ENCODE assay signal across 9 cellular contexts in the genomic region with DNA sequence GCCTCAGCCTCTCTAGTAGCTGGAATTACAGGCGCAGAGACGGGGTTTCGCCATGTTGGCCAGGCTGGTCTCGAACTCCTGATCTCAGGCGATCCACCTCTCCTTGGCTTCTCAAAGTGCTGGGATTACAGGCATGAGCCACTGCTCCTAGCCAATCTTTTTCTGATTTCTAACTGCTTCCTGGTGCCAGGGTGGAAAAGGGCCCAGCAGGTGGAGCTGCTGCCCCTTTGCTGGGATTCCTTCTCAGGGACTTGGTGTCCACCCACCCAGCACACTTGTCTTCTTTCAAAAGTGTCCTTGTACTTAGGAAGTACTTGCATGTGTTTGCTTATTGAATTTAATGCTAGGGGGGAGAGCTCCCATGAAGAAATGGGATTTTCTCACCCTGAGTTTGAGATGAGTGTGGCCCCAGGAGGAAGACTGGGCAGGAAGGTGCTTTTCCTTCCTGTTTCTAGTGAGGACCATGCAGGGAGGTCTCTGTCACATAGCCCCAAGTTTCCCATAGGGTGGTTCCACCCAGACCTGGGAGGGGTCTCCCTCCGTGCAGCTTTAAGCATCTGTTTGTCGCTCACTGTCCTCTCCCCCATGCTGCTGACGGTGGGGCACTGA. TPM values are rescaled to one million over a fixed set of nuclear protein-coding genes. Genes with fewer than 3 reads are reported as not detected.
DNase-seq lines count a peak whose midpoint lies in the region; ATAC-seq and TF ChIP-seq lines count a peak whose summit lies in the region.
"Had no signal": no experiment of that assay in that cellular context is flagged by ENCODE, and none has a peak within 500 bp of the region (broad histone marks: within the 10 kb centered on the region; RNA-seq: fewer than 3 reads in every experiment).

No MANE protein-coding gene starts in this region.

- H3K9me3 ChIP-seq in thyroid gland = no peaks in the 10 kb centered on the region

- no peaks in the 10 kb centered on the region for H3K27me3 ChIP-seq in thyroid gland

- H3K4me3 ChIP-seq in thyroid gland (replicated peaks in 1 of 3) = no peak overlapping the region

- TF ChIP-seq CTCF in GM12872 (IDR thresholded peaks at IDR 0.05; ENCODE audit: insufficient read depth, low read depth, low read length) (peak; percentile 79), thyroid gland (IDR thresholded peaks at IDR 0.05) (peak in 5 of 6 experiments; percentile 28 to 67 (median 63))

- TF ChIP-seq POLR2A in thyroid gland (IDR thresholded peaks at IDR 0.05) = no peak

- intact Hi-C loops in thyroid gland (cut with DNase I) = loop anchor here (10.0 kb wide), 1 partner anchor 808 kb away; no protein-coding TSS in a partner anchor

- WGBS in thyroid gland, 2 donors = 66 to 80% methylated on average over 6 to 8 of the region's 8 CpGs

- DNase-seq in AML-193 (lab: John Stamatoyannopoulos, UW) = peak; percentile 16 to 37
- peak; percentile 99 for DNase-seq in NCI-H510A treated with DMSO at 0.1 percent for 48 hours (lab: John Stamatoyannopoulos, UW)
- peak; percentile 84 for DNase-seq in astrocyte of the hippocampus (ENCODE audit: low read depth, low spot score)
- DNase-seq in kidney tubule cell (ENCODE audit: low spot score) = peak; percentile 66
- peak; percentile 69 to 71 for DNase-seq in thyroid gland
- no peak for DNase-seq in activated gamma-delta T cell treated with Interleukin-2 at 50 U/mL for 16 hours

- peaks cover 0 to 14% of the 10 kb centered on the region in 2 donors for H3K4me1 ChIP-seq in thyroid gland

- ATAC-seq in GM19395 (IDR thresholded peaks at IDR 0.05; ENCODE audit: unreplicated experiment) = no peak

- H3K27ac ChIP-seq in thyroid gland = no peak overlapping the region

- peaks cover 38 to 40% of the 10 kb centered on the region in 2 donors for H3K36me3 ChIP-seq in thyroid gland

RNA-seq across cellular contexts. Expression of gene UTP11, which starts 14.2 kb away (rescaled TPM):
- 10 to 100 TPM; 36.1 to 43.9 (median 39.4) TPM for total RNA-seq in thyroid gland

RNA-seq across cellular contexts. Expression of gene POU3F1, which starts 19.9 kb away (rescaled TPM):
- not detected for total RNA-seq in thyroid gland
- total RNA-seq: subcutaneous adipose tissue had no signal

RNA-seq across cellular contexts. Expression of gene FHL3, which starts 21.4 kb away (rescaled TPM):
- total RNA-seq in thyroid gland = 10 to 100 TPM in 2 of 4 donors, 1 to 10 TPM in 2; 7.5 to 13.8 (median 10.4) TPM

RNA-seq across cellular contexts. Expression of gene SF3A3, which starts 36.9 kb away (rescaled TPM):
- 10 to 100 TPM; 42.1 to 77.0 (median 46.6) TPM for total RNA-seq in thyroid gland
